Comparison of ENCODE assay signal across 7 cellular contexts in the genomic region with DNA sequence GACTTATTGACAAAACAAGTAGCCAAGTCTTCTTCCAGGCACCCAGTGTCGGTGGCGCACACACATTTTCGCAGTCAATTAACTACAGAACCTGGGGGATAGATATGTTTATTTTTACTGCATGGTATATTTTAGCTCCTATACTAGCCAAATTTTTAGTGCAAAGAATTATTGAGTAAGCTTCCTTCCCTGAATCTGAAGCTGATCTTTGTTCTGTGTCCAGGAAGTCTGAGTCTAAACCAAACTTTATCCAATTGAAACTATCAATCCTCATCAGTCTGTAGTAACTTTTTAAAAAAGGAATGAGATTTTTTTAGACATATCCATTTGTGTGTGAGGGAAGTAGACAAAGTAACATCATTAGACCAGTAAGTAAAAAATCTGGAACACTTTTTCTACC.
"Had no signal": no experiment of that assay in that cellular context is flagged by ENCODE, and none has a peak within 500 bp of the region (broad histone marks: within the 10 kb centered on the region; RNA-seq: fewer than 3 reads in every experiment).

No MANE protein-coding gene starts in this region.

- H3K27ac ChIP-seq: GM23248 had no signal

- DNase-seq: GM23248, GOT3, H7, KBM-7 had no signal

- H2AFZ ChIP-seq: GM23248 had no signal

- H3K9ac ChIP-seq: GM23248 had no signal

- FAIRE-seq: HTR-8/SVneo had no signal

- ATAC-seq: HCT116 had no signal

- H3K36me3 ChIP-seq: HAP-1 had no signal

- H3K4me3 ChIP-seq: GM23248, HAP-1 had no signal

- H3K9me3 ChIP-seq: HAP-1 had no signal
